8 cellular contexts compared by ENCODE assay signal in genomic region chr17:32486091-32486700, GRCh38. TPM values are rescaled to one million over a fixed set of nuclear protein-coding genes. Genes with fewer than 3 reads are reported as not detected.
DNase-seq lines count a peak whose midpoint lies in the region; ATAC-seq, FAIRE-seq and TF ChIP-seq lines count a peak whose summit lies in the region.

No MANE protein-coding gene starts in this region.

- H2AFZ ChIP-seq in neuron (ENCODE audit: low read depth, low read length) = peak overlapping the region; percentile 52

- FAIRE-seq in frontal cortex (lab: Jason Lieb, UNC) = no peak

- no peak for TF ChIP-seq CTCF in testis (IDR thresholded peaks at IDR 0.05)

- no peaks in the 10 kb centered on the region for H3K9me3 ChIP-seq in neuron (ENCODE audit: low read length)
- no peaks in the 10 kb centered on the region for H3K9me3 ChIP-seq in testis

- TF ChIP-seq POLR2A in testis (IDR thresholded peaks at IDR 0.05) = no peak

- intact Hi-C loops in testis (cut with DNase I; ENCODE audit: low total_unique reads) = no loop called here

- H3K36me3 ChIP-seq in neuron (ENCODE audit: insufficient read depth, low read length) = peaks cover 28% of the 10 kb centered on the region
- H3K36me3 ChIP-seq in testis (ENCODE audit: low read depth, missing control alignments) = no peaks in the 10 kb centered on the region

- H3K27me3 ChIP-seq in neuron (ENCODE audit: insufficient read depth, low read length) (no peaks in the 10 kb centered on the region), testis (no peaks in the 10 kb centered on the region)

- no peak for TF ChIP-seq EP300 in Ishikawa (IDR thresholded peaks at IDR 0.05; ENCODE audit: borderline replicate concordance)

- no peak for TF ChIP-seq RAD21 in Ishikawa (IDR thresholded peaks at IDR 0.05; ENCODE audit: low read depth)

- H3K4me3 ChIP-seq in neuron (ENCODE audit: low read length) (peak overlapping the region; percentile 43), testis (peak overlapping the region; percentile 57 to 61)

- ATAC-seq in GM21381 (IDR thresholded peaks at IDR 0.05; ENCODE audit: unreplicated experiment) = peak; percentile 45

- 3 to 10% methylated on average over 15 to 68 of the region's 73 CpGs for WGBS in testis, 2 donors

- peak overlapping the region; percentile 76 to 78 for H3K27ac ChIP-seq in testis

- H3K4me1 ChIP-seq in neuron (ENCODE audit: insufficient read depth, low read length) (peaks cover 44% of the 10 kb centered on the region), testis (peaks cover 30% of the 10 kb centered on the region)

- peak; percentile 70 for DNase-seq in COLO829 (ENCODE audit: low spot score)
- peak; percentile 75 for DNase-seq in RKO (ENCODE audit: low spot score)
- peak; percentile 59 for DNase-seq in activated gamma-delta T cell treated with Interleukin-2 at 50 U/mL for 16 hours
- peak; percentile 91 to 96 for DNase-seq in frontal cortex (ENCODE audit: low spot score in 2 of 2)
- peak; percentile 77 for DNase-seq in testis

TF ChIP-seq in Ishikawa, 13 proteins besides CTCF, POLR2A, EP300 and RAD21:
- no peak for TF ChIP-seq YY1 (IDR thresholded peaks at IDR 0.05; ENCODE audit: low read depth)
- no peak for TF ChIP-seq TAF1 (IDR thresholded peaks at IDR 0.05; ENCODE audit: low read depth)
- peak; percentile 36; the same call in 1 of the 2 replicates for TF ChIP-seq TCF12 (IDR thresholded peaks at IDR 0.05; ENCODE audit: low read depth)
- TF ChIP-seq CEBPB (IDR thresholded peaks at IDR 0.05) = no peak
- TF ChIP-seq MAX (IDR thresholded peaks at IDR 0.05) = peak; percentile 89
- peak; percentile 45; the same call in 1 of the 2 replicates for TF ChIP-seq NFIC (IDR thresholded peaks at IDR 0.05)
- no peak for TF ChIP-seq TEAD4 (IDR thresholded peaks at IDR 0.05)
- TF ChIP-seq CREB1 (IDR thresholded peaks at IDR 0.05; ENCODE audit: low read depth) = no peak
- no peak for TF ChIP-seq EGR1 (IDR thresholded peaks at IDR 0.05)
- peak; percentile 84 for TF ChIP-seq USF1 (IDR thresholded peaks at IDR 0.05)
- TF ChIP-seq FOXM1 (IDR thresholded peaks at IDR 0.05; ENCODE audit: borderline replicate concordance, low read depth) = no peak
- no peak for TF ChIP-seq ZBTB7A (IDR thresholded peaks at IDR 0.05; ENCODE audit: low read depth)
- no peak for TF ChIP-seq REST (IDR thresholded peaks at IDR 0.05; ENCODE audit: low read depth)

RNA-seq across cellular contexts. Expression of gene CDK5R1, which starts 0.6 kb away (rescaled TPM):
- total RNA-seq in frontal cortex = 271 TPM
- 10 to 100 TPM; 13.2 to 17.0 TPM for total RNA-seq in testis
- polyA plus RNA-seq in testis (ENCODE audit: insufficient read depth, low read depth, low replicate concordance) = 16.2 TPM

RNA-seq across cellular contexts. Expression of gene PSMD11, which starts 41.9 kb away (rescaled TPM):
- total RNA-seq in frontal cortex (83.2 TPM), testis (10 to 100 TPM; 53.2 to 59.3 TPM)
- polyA plus RNA-seq in testis (ENCODE audit: insufficient read depth, low read depth, low replicate concordance) = 99.0 TPM

Comparison
In these comparisons a context has a peak if more than half of its experiments do, and no peak if none do; other contexts are left out.
1. Peak in every context shown above with its lines: DNase-seq, ATAC-seq, H3K4me3 ChIP-seq and H3K27ac ChIP-seq.
2. RNA of gene CDK5R1, which starts 0.6 kb away (total RNA-seq): 271 TPM in frontal cortex (single experiment); 13.2 to 17.0 TPM in testis; every median in the first group is over 10 times any median in the second.